In the genomic region with DNA sequence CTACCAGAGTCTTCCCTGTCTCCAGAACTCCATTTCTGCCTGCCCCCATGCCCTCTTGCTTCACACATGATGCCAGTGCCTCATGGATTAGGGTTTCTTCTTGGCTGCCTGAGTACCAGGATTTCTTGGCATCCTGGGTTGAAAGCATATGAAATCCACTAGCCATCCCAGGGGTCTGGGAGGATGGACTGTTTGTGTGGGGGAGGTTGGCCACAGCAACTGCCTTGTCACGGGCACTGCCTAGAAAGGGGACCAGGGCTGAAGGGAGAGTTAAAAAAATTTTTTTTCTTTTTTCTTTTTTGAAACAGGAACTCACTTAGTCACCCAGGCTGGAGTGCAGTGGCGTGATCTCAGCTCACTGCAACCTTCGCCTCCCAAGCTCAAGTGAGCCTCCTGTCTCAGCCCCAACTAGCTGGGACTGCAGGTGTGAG, we compare ENCODE assay signal across 13 cellular contexts. TPM values are rescaled to one million over a fixed set of nuclear protein-coding genes. Genes with fewer than 3 reads are reported as not detected.
DNase-seq lines count a peak whose midpoint lies in the region; ATAC-seq and TF ChIP-seq lines count a peak whose summit lies in the region.
"Had no signal": no experiment of that assay in that cellular context is flagged by ENCODE, and none has a peak within 500 bp of the region (broad histone marks: within the 10 kb centered on the region; RNA-seq: fewer than 3 reads in every experiment).

No MANE protein-coding gene starts in this region.

- no peaks in the 10 kb centered on the region for H3K27me3 Mint-ChIP-seq in activated CD4-positive, alpha-beta T cell treated with anti-CD3 and anti-CD28 coated beads for 36 hours

- DNase-seq in activated CD4-positive, alpha-beta T cell treated with anti-CD3 and anti-CD28 coated beads for 36 hours: peak; percentile 66
- DNase-seq in activated CD4-positive, alpha-beta T cell treated with anti-CD3 and anti-CD28 coated beads, Interleukin-2, amount 50 U/mL, for 48 hours: no peak
- DNase-seq in LHCN-M2 (ENCODE audit: low read depth) (peak; percentile 26), body of pancreas (peak in 1 of 4 donors; percentile 8), posterior vena cava (ENCODE audit: low spot score) (peak; percentile 61), DMS 273 (lab: John Stamatoyannopoulos, UW; ENCODE audit: unreplicated experiment) (no peak), hypothalamus (lab: John Stamatoyannopoulos, UW) (no peak)
- DNase-seq: ACHN, anterior cingulate cortex, erythroblast, islet precursor cell had no signal

- POLR2A ChIA-PET in activated CD4-positive, alpha-beta T cell treated with anti-CD3 and anti-CD28 coated beads for 36 hours (lab: Charles Lee): interaction anchor here (0.7 kb wide), 1 partner anchor 114 kb away, joined by 6 read pairs; a partner anchor contains a TSS

- ATAC-seq in activated CD4-positive, alpha-beta T cell treated with anti-CD3 and anti-CD28 coated beads for 36 hours: peak; percentile 13
- ATAC-seq in body of pancreas (no peak), HG03439 (IDR thresholded peaks at IDR 0.05; ENCODE audit: unreplicated experiment) (no peak)
- ATAC-seq: Panc1 had no signal

- H3K4me3 Mint-ChIP-seq in activated CD4-positive, alpha-beta T cell treated with anti-CD3 and anti-CD28 coated beads for 36 hours: no peak overlapping the region

- no peak for TF ChIP-seq CTCF in body of pancreas (IDR thresholded peaks at IDR 0.05)

- H3K27ac ChIP-seq in body of pancreas: peak overlapping the region; percentile 65 to 88 (median 74)

- H3K9me3 Mint-ChIP-seq in activated CD4-positive, alpha-beta T cell treated with anti-CD3 and anti-CD28 coated beads for 36 hours (ENCODE audit: low read depth): no peaks in the 10 kb centered on the region

- peaks cover 9% of the 10 kb centered on the region for H3K36me3 Mint-ChIP-seq in activated CD4-positive, alpha-beta T cell treated with anti-CD3 and anti-CD28 coated beads for 36 hours (ENCODE audit: low read depth)

- H3K4me1 ChIP-seq in body of pancreas: peaks cover 54% of the 10 kb centered on the region

- no peak for TF ChIP-seq POLR2A in body of pancreas (IDR thresholded peaks at IDR 0.05)

- H3K27ac Mint-ChIP-seq in activated CD4-positive, alpha-beta T cell treated with anti-CD3 and anti-CD28 coated beads for 36 hours: peak overlapping the region; percentile 80

- CTCF ChIA-PET in activated CD4-positive, alpha-beta T cell treated with anti-CD3 and anti-CD28 coated beads for 36 hours (lab: Charles Lee): interaction anchor here (0.6 to 1.4 kb wide), 4 partner anchors 8 to 72 kb away, joined by 3 to 9 read pairs (median 4); no protein-coding TSS in a partner anchor

- H3K4me1 Mint-ChIP-seq in activated CD4-positive, alpha-beta T cell treated with anti-CD3 and anti-CD28 coated beads for 36 hours: peaks cover 49% of the 10 kb centered on the region

- H3K4me3 ChIP-seq in body of pancreas: no peak overlapping the region

- WGBS in body of pancreas, 2 donors: 75 to 82% methylated on average over 3 of the region's 3 CpGs

- intact Hi-C loops in activated CD4-positive, alpha-beta T cell treated with anti-CD3 and anti-CD28 coated beads for 36 hours (cut with DNase I, micrococcal nuclease): no loop called here
- intact Hi-C loops in body of pancreas (cut with DNase I) (no loop called here), posterior vena cava (cut with DNase I) (no loop called here)

- H3K36me3 ChIP-seq in body of pancreas (replicated peaks in 1 of 2; ENCODE audit: insufficient read depth in 1 of 2, low read depth in 2 of 2): no peaks in the 10 kb centered on the region

- H3K9me3 ChIP-seq in body of pancreas: no peaks in the 10 kb centered on the region

- no peaks in the 10 kb centered on the region for H3K27me3 ChIP-seq in body of pancreas

RNA-seq across cellular contexts. Expression of a gene that starts 4.2 kb away (rescaled TPM):
- 1 to 10 TPM; 9.2 to 9.8 TPM for total RNA-seq in activated CD4-positive, alpha-beta T cell treated with anti-CD3 and anti-CD28 coated beads for 36 hours
- 6.6 and 7.2 TPM in 2 replicates for total RNA-seq in LHCN-M2 (2014; rRNA removed)
- 4.4 TPM for polyA plus RNA-seq in LHCN-M2 (2012)
- total RNA-seq in body of pancreas: 10 to 100 TPM in 1 of 2 donors, 1 to 10 TPM in 1; 8.6 to 11.2 TPM
- 10 to 100 TPM; 12.8 to 14.1 TPM for total RNA-seq in posterior vena cava

RNA-seq across cellular contexts. Expression of a gene that starts 4.5 kb away (rescaled TPM):
- 1 to 10 TPM; 9.0 to 9.8 TPM for total RNA-seq in activated CD4-positive, alpha-beta T cell treated with anti-CD3 and anti-CD28 coated beads for 36 hours
- 7.2 and 7.6 TPM in 2 replicates for total RNA-seq in LHCN-M2 (2014; rRNA removed)
- 8.0 TPM for polyA plus RNA-seq in LHCN-M2 (2012)
- total RNA-seq in body of pancreas: 1 to 10 TPM; 4.6 to 5.4 TPM
- 10 to 100 TPM; 10.2 to 10.5 TPM for total RNA-seq in posterior vena cava

RNA-seq across cellular contexts. Expression of a gene that starts 53.5 kb away (rescaled TPM):
- 10 to 100 TPM; 59.4 to 85.2 TPM for total RNA-seq in activated CD4-positive, alpha-beta T cell treated with anti-CD3 and anti-CD28 coated beads for 36 hours
- total RNA-seq in LHCN-M2 (2014; rRNA removed) (71.2 and 83.8 TPM in 2 replicates), body of pancreas (10 to 100 TPM; 25.4 to 30.3 TPM), posterior vena cava (10 to 100 TPM; 25.6 to 28.6 TPM)
- polyA plus RNA-seq in LHCN-M2 (2012): 38.6 TPM

Comparison
In these comparisons a context has a peak if more than half of its experiments do, and no peak if none do; other contexts are left out.
1. DNase-seq: peak in activated CD4-positive, alpha-beta T cell treated with anti-CD3 and anti-CD28 coated beads for 36 hours (single experiment), LHCN-M2 (single experiment) and posterior vena cava (single experiment); none in activated CD4-positive, alpha-beta T cell treated with anti-CD3 and anti-CD28 coated beads, Interleukin-2, amount 50 U/mL, for 48 hours (0 of 2), DMS 273 (single experiment) and hypothalamus (0 of 51).